Comparison of ENCODE assay signal across 15 cellular contexts in genomic region chr3:46674031-46674592, GRCh38. TPM values are rescaled to one million over a fixed set of nuclear protein-coding genes. Genes with fewer than 3 reads are reported as not detected.
DNase-seq lines count a peak whose midpoint lies in the region; ATAC-seq and TF ChIP-seq lines count a peak whose summit lies in the region.
"Had no signal": no experiment of that assay in that cellular context is flagged by ENCODE, and none has a peak within 500 bp of the region (broad histone marks: within the 10 kb centered on the region; RNA-seq: fewer than 3 reads in every experiment).

No MANE protein-coding gene starts in this region.

- WGBS in smooth muscle cell (ENCODE audit: low lambda C conversion rate) = 93% methylated on average over 8 of the region's 8 CpGs

- H4K20me1 ChIP-seq in OCI-LY3 (ENCODE audit: insufficient read depth, low read length) (no peaks in the 10 kb centered on the region), smooth muscle cell (ENCODE audit: low read depth) (no peaks in the 10 kb centered on the region)
- H4K20me1 ChIP-seq: BLaER1 treated with 17β-estradiol and CSF1 and Interleukin-3, amounts not matched to agents 10 nM and 100 nM had no signal

- no peak overlapping the region for H3K27ac Mint-ChIP-seq in activated naive CD4-positive, alpha-beta T cell treated with anti-CD3 and anti-CD28 coated beads, Interleukin-2, amount 10 ng/mL, durations not matched to agents 7 days and 5 days

- H3K4me1 ChIP-seq in OCI-LY3 (ENCODE audit: low read length) (no peaks in the 10 kb centered on the region), smooth muscle cell (ENCODE audit: low read depth) (no peaks in the 10 kb centered on the region)
- H3K4me1 ChIP-seq: tibial nerve had no signal

- H3K9me3 Mint-ChIP-seq in activated naive CD4-positive, alpha-beta T cell treated with anti-CD3 and anti-CD28 coated beads, Interleukin-2, amount 10 ng/mL, durations not matched to agents 7 days and 5 days = no peaks in the 10 kb centered on the region

- TF ChIP-seq CTCF in OCI-LY3 (IDR thresholded peaks at IDR 0.05; ENCODE audit: low read depth, low read length) (peak; percentile 25), fibroblast of pulmonary artery (IDR thresholded peaks at IDR 0.05; ENCODE audit: low read length, missing control alignments) (peak; percentile 27), smooth muscle cell (IDR thresholded peaks at IDR 0.05; ENCODE audit: borderline replicate concordance, insufficient read depth, poor library complexity, severe bottlenecking) (peak; percentile 11)

- H3K27me3 ChIP-seq in OCI-LY3 (ENCODE audit: low read depth, low read length) = no peaks in the 10 kb centered on the region
- no peaks in the 10 kb centered on the region for H3K27me3 ChIP-seq in smooth muscle cell (ENCODE audit: low read depth)
- H3K27me3 ChIP-seq: BLaER1 treated with 17β-estradiol and CSF1 and Interleukin-3, amounts not matched to agents 10 nM and 100 nM; tibial nerve had no signal

- H3K27me3 Mint-ChIP-seq in activated naive CD4-positive, alpha-beta T cell treated with anti-CD3 and anti-CD28 coated beads, Interleukin-2, amount 10 ng/mL, durations not matched to agents 7 days and 5 days = no peaks in the 10 kb centered on the region

- no peak overlapping the region for H3K4me3 Mint-ChIP-seq in activated naive CD4-positive, alpha-beta T cell treated with anti-CD3 and anti-CD28 coated beads, Interleukin-2, amount 10 ng/mL, durations not matched to agents 7 days and 5 days

- no peak for ATAC-seq in HG03280 (IDR thresholded peaks at IDR 0.05; ENCODE audit: unreplicated experiment)

- no peak overlapping the region for H3K9ac ChIP-seq in OCI-LY3 (ENCODE audit: low read length)
- no peak overlapping the region for H3K9ac ChIP-seq in smooth muscle cell (ENCODE audit: low read depth)
- H3K9ac ChIP-seq: BLaER1 treated with 17β-estradiol and CSF1 and Interleukin-3, amounts not matched to agents 10 nM and 100 nM had no signal

- H3K4me3 ChIP-seq in OCI-LY3 (ENCODE audit: low read length) (no peak overlapping the region), fibroblast of pulmonary artery (replicated peaks; ENCODE audit: low read depth, low read length) (no peak overlapping the region), smooth muscle cell (no peak overlapping the region)
- H3K4me3 ChIP-seq: BLaER1 treated with 17β-estradiol and CSF1 and Interleukin-3, amounts not matched to agents 10 nM and 100 nM; tibial nerve had no signal

- no peak overlapping the region for H3K27ac ChIP-seq in OCI-LY3 (ENCODE audit: low read length)
- H3K27ac ChIP-seq in smooth muscle cell (ENCODE audit: low read depth) = no peak overlapping the region
- H3K27ac ChIP-seq: BLaER1 treated with 17β-estradiol and CSF1 and Interleukin-3, amounts not matched to agents 10 nM and 100 nM; tibial nerve had no signal

- peaks cover 4% of the 10 kb centered on the region for H3K36me3 Mint-ChIP-seq in activated naive CD4-positive, alpha-beta T cell treated with anti-CD3 and anti-CD28 coated beads, Interleukin-2, amount 10 ng/mL, durations not matched to agents 7 days and 5 days

- no peaks in the 10 kb centered on the region for H3K79me2 ChIP-seq in OCI-LY3 (ENCODE audit: low read length)
- H3K79me2 ChIP-seq in smooth muscle cell (ENCODE audit: low read depth) = no peaks in the 10 kb centered on the region

- no peak overlapping the region for H3K4me2 ChIP-seq in OCI-LY3 (ENCODE audit: low read length)
- H3K4me2 ChIP-seq in smooth muscle cell = no peak overlapping the region
- H3K4me2 ChIP-seq: BLaER1 treated with 17β-estradiol and CSF1 and Interleukin-3, amounts not matched to agents 10 nM and 100 nM had no signal

- H3K36me3 ChIP-seq in OCI-LY3 (replicated peaks; ENCODE audit: low read depth, low read length) = no peaks in the 10 kb centered on the region
- H3K36me3 ChIP-seq in smooth muscle cell (ENCODE audit: low read depth) = no peaks in the 10 kb centered on the region
- H3K36me3 ChIP-seq: tibial nerve had no signal

- H2AFZ ChIP-seq in OCI-LY3 (ENCODE audit: low read depth, low read length) = no peak overlapping the region
- no peak overlapping the region for H2AFZ ChIP-seq in smooth muscle cell (ENCODE audit: low read depth)

- H3F3A ChIP-seq in smooth muscle cell (ENCODE audit: low read depth) = no peaks in the 10 kb centered on the region

- DNase-seq in activated naive CD4-positive, alpha-beta T cell treated with anti-CD3 and anti-CD28 coated beads, Interleukin-2, amount 10 ng/mL, durations not matched to agents 7 days and 5 days = peak; percentile 22
- no peak for DNase-seq in activated naive CD4-positive, alpha-beta T cell (lab: John Stamatoyannopoulos, UW)
- DNase-seq in fibroblast of pulmonary artery (ENCODE audit: low read depth) (no peak), smooth muscle cell (lab: John Stamatoyannopoulos, UW; ENCODE audit: unreplicated experiment) (no peak), NCI-H2227 (lab: John Stamatoyannopoulos, UW; ENCODE audit: unreplicated experiment) (no peak), NCI-H748 (lab: John Stamatoyannopoulos, UW; ENCODE audit: unreplicated experiment) (no peak)
- DNase-seq: caudate nucleus, KG1 had no signal

- H3K4me1 Mint-ChIP-seq in activated naive CD4-positive, alpha-beta T cell treated with anti-CD3 and anti-CD28 coated beads, Interleukin-2, amount 10 ng/mL, durations not matched to agents 7 days and 5 days = no peaks in the 10 kb centered on the region

- CTCF ChIA-PET in activated naive CD4-positive, alpha-beta T cell treated with anti-CD3 and anti-CD28 coated beads, Interleukin-2, amount 10 ng/mL, durations not matched to agents 7 days and 5 days (lab: Charles Lee) = interaction anchor here (1.2 kb wide), 2 partner anchors 21 to 185 kb away, joined by 3 to 5 read pairs; no protein-coding TSS in a partner anchor

- no peaks in the 10 kb centered on the region for H3K9me3 ChIP-seq in OCI-LY3 (ENCODE audit: insufficient read depth, low read length)
- H3K9me3 ChIP-seq in smooth muscle cell (replicated peaks; ENCODE audit: low read depth) = no peaks in the 10 kb centered on the region
- H3K9me3 ChIP-seq: BLaER1 treated with 17β-estradiol and CSF1 and Interleukin-3, amounts not matched to agents 10 nM and 100 nM; tibial nerve had no signal

RNA-seq across cellular contexts. Expression of gene ALS2CL, which starts 19.4 kb away (rescaled TPM):
- 7.3 and 8.5 TPM in 2 replicates for total RNA-seq in smooth muscle cell
- 9.4 and 16.5 TPM in 2 replicates for polyA plus RNA-seq in smooth muscle cell

RNA-seq across cellular contexts. Expression of gene TMIE, which starts 27.1 kb away (rescaled TPM):
- total RNA-seq in smooth muscle cell = 0.36 and 0.67 TPM in 2 replicates
- polyA plus RNA-seq in smooth muscle cell = 1.1 and 2.0 TPM in 2 replicates
- total RNA-seq: fibroblast of villous mesenchyme; T-helper 1 cell treated with Interleukin-12 subunit alpha and Interleukin-12 subunit beta and Interleukin-4 antibody, amounts not matched to agents 30 ng/mL and 1 ng/mL, for 36 hours had no signal

RNA-seq across cellular contexts. Expression of gene PRSS50, which starts 43.6 kb away (rescaled TPM):
- 0.31 and 0.54 TPM in 2 replicates for total RNA-seq in smooth muscle cell
- polyA plus RNA-seq in smooth muscle cell = 0.45 and 0.73 TPM in 2 replicates
- total RNA-seq: fibroblast of villous mesenchyme; NCI-H460; T-helper 1 cell treated with Interleukin-12 subunit alpha and Interleukin-12 subunit beta and Interleukin-4 antibody, amounts not matched to agents 30 ng/mL and 1 ng/mL, for 36 hours had no signal
